1 cellular context compared by ENCODE assay signal in genomic region chr6:135358251-135358821, GRCh38.
TF ChIP-seq lines count a peak whose summit lies in the region.

No MANE protein-coding gene starts in this region.

TF ChIP-seq in H1, 55 proteins besides CTCF, POLR2A, EP300 and RAD21 (continued from another document):
- TF ChIP-seq ATF2 (IDR thresholded peaks at IDR 0.05; ENCODE audit: low read length) (no peak), KDM5A (IDR thresholded peaks at IDR 0.05; ENCODE audit: low read length) (no peak), CTBP2 (IDR thresholded peaks at IDR 0.05; ENCODE audit: borderline replicate concordance, insufficient read depth, insufficient read length, low read length) (no peak), GTF2F1 (IDR thresholded peaks at IDR 0.05; ENCODE audit: borderline replicate concordance, low read depth, low read length) (no peak), TCF12 (IDR thresholded peaks at IDR 0.05; ENCODE audit: low read depth, low read length) (no peak)
- TF ChIP-seq, protein P1, sequence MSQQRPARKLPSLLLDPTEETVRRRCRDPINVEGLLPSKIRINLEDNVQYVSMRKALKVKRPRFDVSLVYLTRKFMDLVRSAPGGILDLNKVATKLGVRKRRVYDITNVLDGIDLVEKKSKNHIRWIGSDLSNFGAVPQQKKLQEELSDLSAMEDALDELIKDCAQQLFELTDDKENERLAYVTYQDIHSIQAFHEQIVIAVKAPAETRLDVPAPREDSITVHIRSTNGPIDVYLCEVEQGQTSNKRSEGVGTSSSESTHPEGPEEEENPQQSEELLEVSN (IDR thresholded peaks at IDR 0.05) = no peak
TF ChIP-seq in H1: peak in this region for 0.
